8 cellular contexts compared by ENCODE assay signal in the genomic region with DNA sequence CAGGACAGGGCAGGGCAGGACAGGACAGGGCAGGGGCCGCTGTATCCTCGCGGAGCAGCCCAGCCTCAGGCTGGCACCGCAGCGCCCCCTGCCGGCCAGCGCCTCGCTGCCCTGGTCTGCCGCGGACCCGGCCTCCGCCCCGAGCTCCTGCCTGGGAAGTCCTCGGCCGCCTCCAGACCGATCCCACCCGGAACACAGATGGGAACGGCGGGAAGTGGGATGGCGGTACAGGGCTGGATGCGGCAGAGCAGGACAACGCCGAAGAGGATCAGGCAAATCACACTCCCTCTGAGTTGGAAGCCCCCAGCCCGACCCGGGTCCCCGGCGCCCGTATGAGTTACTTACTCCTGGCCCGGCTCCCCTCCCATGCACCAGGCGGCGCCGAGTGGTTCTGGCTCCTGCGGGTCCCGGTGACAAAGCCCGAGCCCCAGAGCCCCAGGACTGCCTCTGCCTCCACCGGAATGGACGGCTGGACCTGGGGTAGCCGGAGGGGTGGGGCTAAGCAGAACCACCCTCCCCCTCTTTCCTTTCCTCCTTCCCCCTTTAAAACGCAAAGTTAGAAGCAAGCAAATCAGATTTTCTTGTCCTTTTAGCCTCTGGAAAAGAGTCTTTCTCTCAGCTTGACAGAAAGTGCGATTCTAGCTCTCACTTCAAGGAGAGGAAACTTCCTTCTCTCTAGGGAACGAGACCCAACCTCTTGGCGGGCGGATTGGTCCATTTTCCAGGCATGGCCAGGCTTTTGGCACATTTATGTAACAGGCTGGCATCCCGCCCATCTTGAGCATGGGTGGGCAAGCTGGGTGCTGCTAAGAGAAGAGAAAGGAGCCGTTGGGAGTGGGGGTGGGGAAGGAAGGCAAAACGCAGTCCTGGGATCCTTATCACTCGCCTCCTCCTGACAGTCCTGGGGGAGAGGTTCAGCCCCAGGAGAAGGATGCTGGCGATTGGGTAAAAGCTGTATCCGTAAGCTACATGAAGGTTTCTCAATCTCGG. TPM values are rescaled to one million over a fixed set of nuclear protein-coding genes. Genes with fewer than 3 reads are reported as not detected.
A peak's percentile ranks its signal among the peaks of the same experiment; 100 is the strongest.
DNase-seq lines count a peak whose midpoint lies in the region; ATAC-seq and TF ChIP-seq lines count a peak whose summit lies in the region.

A gene with protein sequence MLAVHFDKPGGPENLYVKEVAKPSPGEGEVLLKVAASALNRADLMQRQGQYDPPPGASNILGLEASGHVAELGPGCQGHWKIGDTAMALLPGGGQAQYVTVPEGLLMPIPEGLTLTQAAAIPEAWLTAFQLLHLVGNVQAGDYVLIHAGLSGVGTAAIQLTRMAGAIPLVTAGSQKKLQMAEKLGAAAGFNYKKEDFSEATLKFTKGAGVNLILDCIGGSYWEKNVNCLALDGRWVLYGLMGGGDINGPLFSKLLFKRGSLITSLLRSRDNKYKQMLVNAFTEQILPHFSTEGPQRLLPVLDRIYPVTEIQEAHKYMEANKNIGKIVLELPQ (minus strand): TSS at position 449 of the 990 bp plus-strand sequence. CDS start 508 bp downstream, outside the sequence.

- peak; percentile 75 to 85 (median 78) for DNase-seq in CD4-positive, alpha-beta memory T cell
- DNase-seq in NCI-H69 (lab: John Stamatoyannopoulos, UW) (peak; percentile 79), memory B cell (ENCODE audit: low spot score in 2 of 2) (peak; percentile 88 to 96)
- peak; percentile 85 for DNase-seq in activated CD8-positive, alpha-beta T cell treated with anti-CD3 and anti-CD28 coated beads for 36 hours
- peak; percentile 61 to 72 (median 65) for DNase-seq in effector memory CD4-positive, alpha-beta T cell
- DNase-seq in stimulated activated CD4-positive, alpha-beta T cell treated with anti-CD3 and anti-CD28 coated beads, TNF-alpha, amount 100 ng/mL, for 48 hours (ENCODE audit: low read depth in 3 of 3), result peak; percentile 56 to 86 (median 76)

- H3K27me3 Mint-ChIP-seq in CD4-positive, alpha-beta memory T cell, result no peaks in the 10 kb centered on the region
- H3K27me3 Mint-ChIP-seq in activated CD8-positive, alpha-beta T cell treated with anti-CD3 and anti-CD28 coated beads for 36 hours, result no peaks in the 10 kb centered on the region
- H3K27me3 Mint-ChIP-seq in memory B cell, result no peaks in the 10 kb centered on the region

- ATAC-seq in GM19372 (IDR thresholded peaks at IDR 0.05; ENCODE audit: low read depth, unreplicated experiment), result peak; percentile 71
- peak; percentile 73 for ATAC-seq in HG03520 (IDR thresholded peaks at IDR 0.05; ENCODE audit: unreplicated experiment)
- peak; percentile 90 for ATAC-seq in activated CD8-positive, alpha-beta T cell treated with anti-CD3 and anti-CD28 coated beads for 36 hours
- ATAC-seq in memory B cell (ENCODE audit: low read depth), result peak; percentile 77

- peaks cover 14% of the 10 kb centered on the region for H3K4me1 ChIP-seq in CD4-positive, alpha-beta memory T cell (ENCODE audit: insufficient read depth, low read length)
- peaks cover 5% of the 10 kb centered on the region for H3K4me1 ChIP-seq in effector memory CD4-positive, alpha-beta T cell (ENCODE audit: control insufficient read depth, insufficient read depth, low read length, poor library complexity, severe bottlenecking)

- H3K27ac Mint-ChIP-seq in CD4-positive, alpha-beta memory T cell, result peak within 1 kb of the TSS in 6 of 7 donors; percentile 74 to 89 (median 82)
- peak within 1 kb of the TSS; percentile 79 for H3K27ac Mint-ChIP-seq in activated CD8-positive, alpha-beta T cell treated with anti-CD3 and anti-CD28 coated beads for 36 hours
- H3K27ac Mint-ChIP-seq in memory B cell, result peak within 1 kb of the TSS; percentile 91

- peak within 1 kb of the TSS; percentile 52 to 57 for H3K4me3 ChIP-seq in CD4-positive, alpha-beta memory T cell (ENCODE audit: low read length in 2 of 2)
- peak within 1 kb of the TSS; percentile 44 for H3K4me3 ChIP-seq in effector memory CD4-positive, alpha-beta T cell (ENCODE audit: insufficient read depth, low read depth, low read length, poor library complexity, severe bottlenecking)

- peak within 1 kb of the TSS; percentile 27 for H3K27ac ChIP-seq in CD4-positive, alpha-beta memory T cell (ENCODE audit: low read depth, low read length)
- H3K27ac ChIP-seq in effector memory CD4-positive, alpha-beta T cell (ENCODE audit: insufficient read depth, low read length, poor library complexity, severe bottlenecking), result no peak within 1 kb of the TSS

- H3K9me3 ChIP-seq in CD4-positive, alpha-beta memory T cell (ENCODE audit: control insufficient read depth in 1 of 2, low read length in 2 of 2), result no peaks in the 10 kb centered on the region
- no peaks in the 10 kb centered on the region for H3K9me3 ChIP-seq in effector memory CD4-positive, alpha-beta T cell (ENCODE audit: control insufficient read depth, low read length)

- no peaks in the 10 kb centered on the region for H3K9me3 Mint-ChIP-seq in CD4-positive, alpha-beta memory T cell
- H3K9me3 Mint-ChIP-seq in activated CD8-positive, alpha-beta T cell treated with anti-CD3 and anti-CD28 coated beads for 36 hours, result no peaks in the 10 kb centered on the region
- no peaks in the 10 kb centered on the region for H3K9me3 Mint-ChIP-seq in memory B cell

- H3K36me3 Mint-ChIP-seq in CD4-positive, alpha-beta memory T cell, result peaks cover 11 to 12% of the 10 kb centered on the region in 2 donors
- H3K36me3 Mint-ChIP-seq in activated CD8-positive, alpha-beta T cell treated with anti-CD3 and anti-CD28 coated beads for 36 hours (ENCODE audit: low read depth), result peaks cover 8% of the 10 kb centered on the region
- H3K36me3 Mint-ChIP-seq in memory B cell, result peaks cover 5% of the 10 kb centered on the region

- intact Hi-C loops in CD4-positive, alpha-beta memory T cell (cut with micrococcal nuclease), result loop anchor here (1.0 to 2.0 kb wide), 6 partner anchors 8 to 298 kb away; a partner anchor contains a TSS
- intact Hi-C loops in activated CD8-positive, alpha-beta T cell treated with anti-CD3 and anti-CD28 coated beads for 36 hours (cut with micrococcal nuclease), result loop anchor here (5.0 kb wide), 1 partner anchor 262 kb away; no protein-coding TSS in a partner anchor

- POLR2A ChIA-PET in CD4-positive, alpha-beta memory T cell (lab: Charles Lee; ENCODE audit: partially characterized antibody), result interaction anchor here (1.3 to 3.4 kb wide), 8 partner anchors 8 to 275 kb away, joined by 5 to 24 read pairs (median 7); a partner anchor contains a TSS
- POLR2A ChIA-PET in activated CD8-positive, alpha-beta T cell treated with anti-CD3 and anti-CD28 coated beads for 36 hours (lab: Charles Lee), result interaction anchor here (1.1 to 3.1 kb wide), 5 partner anchors 11 to 180 kb away, joined by 3 to 20 read pairs (median 5); a partner anchor contains a TSS

- H3K27me3 ChIP-seq in CD4-positive, alpha-beta memory T cell (ENCODE audit: insufficient read depth, low read length), result no peaks in the 10 kb centered on the region
- H3K27me3 ChIP-seq in effector memory CD4-positive, alpha-beta T cell (replicated peaks; ENCODE audit: control insufficient read depth, insufficient read depth, low read length, poor library complexity, severe bottlenecking), result no peaks in the 10 kb centered on the region

- peak within 1 kb of the TSS; percentile 85 to 92 (median 88) for H3K4me3 Mint-ChIP-seq in CD4-positive, alpha-beta memory T cell
- peak within 1 kb of the TSS; percentile 84 for H3K4me3 Mint-ChIP-seq in activated CD8-positive, alpha-beta T cell treated with anti-CD3 and anti-CD28 coated beads for 36 hours
- H3K4me3 Mint-ChIP-seq in memory B cell, result peak within 1 kb of the TSS; percentile 96

- CTCF ChIA-PET in CD4-positive, alpha-beta memory T cell (lab: Charles Lee; ENCODE audit: partially characterized antibody), result interaction anchor here (0.6 to 5.1 kb wide), 33 partner anchors 8 to 839 kb away, joined by 3 to 108 read pairs (median 4); a partner anchor contains a TSS
- CTCF ChIA-PET in activated CD8-positive, alpha-beta T cell treated with anti-CD3 and anti-CD28 coated beads for 36 hours (lab: Charles Lee), result interaction anchor here (0.6 to 4.8 kb wide), 58 partner anchors 8 to 460 kb away, joined by 3 to 76 read pairs (median 5); a partner anchor contains a TSS

- no peaks in the 10 kb centered on the region for H3K36me3 ChIP-seq in CD4-positive, alpha-beta memory T cell (ENCODE audit: insufficient read depth, low read length)
- no peaks in the 10 kb centered on the region for H3K36me3 ChIP-seq in effector memory CD4-positive, alpha-beta T cell (ENCODE audit: control insufficient read depth, insufficient read depth, low read length)

- H3K4me1 Mint-ChIP-seq in CD4-positive, alpha-beta memory T cell, result peaks cover 11 to 14% (median 13%) of the 10 kb centered on the region in 4 donors
- peaks cover 12% of the 10 kb centered on the region for H3K4me1 Mint-ChIP-seq in activated CD8-positive, alpha-beta T cell treated with anti-CD3 and anti-CD28 coated beads for 36 hours (ENCODE audit: low read depth)
- H3K4me1 Mint-ChIP-seq in memory B cell, result peaks cover 12% of the 10 kb centered on the region

- peak; percentile 97 for TF ChIP-seq CTCF in activated CD8-positive, alpha-beta T cell treated with anti-CD3 and anti-CD28 coated beads for 36 hours (IDR thresholded peaks at IDR 0.05)

RNA-seq across cellular contexts. Expression of the gene that starts here (rescaled TPM):
- under 1 TPM; 0.20 to 0.47 TPM for total RNA-seq in CD4-positive, alpha-beta memory T cell
- under 1 TPM in 1 of 2 donors, not detected in 1; 0.15 TPM for polyA plus RNA-seq in CD4-positive, alpha-beta memory T cell
- 1 to 10 TPM; 1.8 to 2.6 TPM for total RNA-seq in activated CD8-positive, alpha-beta T cell treated with anti-CD3 and anti-CD28 coated beads for 36 hours

Comparison
In these comparisons a context has a peak if more than half of its experiments do, and no peak if none do; other contexts are left out.
1. Peak in DNase-seq, H3K4me3 ChIP-seq and H3K27ac ChIP-seq in CD4-positive, alpha-beta memory T cell; RNA of the gene not detected or under 1 TPM.